In the genomic region with DNA sequence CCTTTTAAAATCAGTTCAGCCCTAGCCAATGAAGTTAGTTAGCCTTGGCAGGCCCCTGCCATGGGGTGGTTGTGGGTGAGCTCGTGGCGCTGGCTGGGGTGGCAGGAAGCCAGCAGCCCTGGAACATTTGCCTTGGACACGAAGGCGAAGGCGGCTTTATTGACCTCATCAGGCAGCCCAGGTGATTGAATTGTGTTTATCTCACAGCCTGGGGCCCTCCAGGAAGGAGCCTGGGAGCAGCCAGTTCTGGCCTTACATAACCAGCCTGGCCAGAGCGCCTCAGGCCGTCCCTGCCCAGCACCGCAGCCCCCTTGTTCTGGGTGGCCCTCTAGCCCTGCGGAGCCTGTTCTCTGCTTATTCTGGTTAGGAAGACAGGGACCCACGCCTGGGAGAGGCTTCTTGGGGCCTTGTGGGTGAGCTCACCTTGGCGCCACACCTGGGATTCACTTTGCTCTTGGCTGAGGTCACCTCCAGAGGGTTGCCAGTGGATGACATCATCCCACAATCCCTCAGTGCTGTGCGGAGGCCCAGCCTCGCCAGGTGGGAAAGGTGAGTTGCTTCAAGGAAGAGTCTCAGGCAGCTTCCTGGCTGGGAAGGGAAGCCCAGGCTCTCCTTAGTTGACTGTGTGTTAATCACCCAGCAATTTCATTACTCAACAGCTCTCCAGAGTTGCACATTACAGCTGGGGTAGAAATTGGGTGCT, we compare ENCODE assay signal across 9 cellular contexts. TPM values are rescaled to one million over a fixed set of nuclear protein-coding genes. Genes with fewer than 3 reads are reported as not detected.
DNase-seq lines count a peak whose midpoint lies in the region; ATAC-seq, FAIRE-seq and TF ChIP-seq lines count a peak whose summit lies in the region.
"Had no signal": no experiment of that assay in that cellular context is flagged by ENCODE, and none has a peak within 500 bp of the region (broad histone marks: within the 10 kb centered on the region; RNA-seq: fewer than 3 reads in every experiment).

No MANE protein-coding gene starts in this region.

- H3K4me3 ChIP-seq in A549, result no peak overlapping the region
- no peak overlapping the region for H3K4me3 ChIP-seq in coronary artery
- H3K4me3 ChIP-seq in mesodermal cell (ENCODE audit: extremely low read depth, insufficient read depth, low read length, poor library complexity, severe bottlenecking), result no peak overlapping the region

- no peak for TF ChIP-seq POLR2A in A549 (IDR thresholded peaks at IDR 0.05; ENCODE audit: low read length)

- CTCF ChIA-PET in A549 (lab: Yijun Ruan, JAX), result interaction anchor here (0.7 to 12.0 kb wide), 15 partner anchors 10 to 198 kb away, joined by 3 to 131 read pairs (median 6); a partner anchor contains a TSS

- no peak; a peak in 2 of 5 replicates for TF ChIP-seq EP300 in A549 (IDR thresholded peaks at IDR 0.05)

- no peak overlapping the region for H3K27ac Mint-ChIP-seq in natural killer cell
- no peak overlapping the region for H3K27ac Mint-ChIP-seq in activated T-helper 17 cell treated with anti-CD3 and anti-CD28 coated beads, Interleukin-2, amount 50 U/mL, for 72 hours

- no peak for TF ChIP-seq RAD21 in A549 (conservative IDR thresholded peaks at IDR 0.05 in 1 of 2, IDR thresholded peaks at IDR 0.05 in 1 of 2)

- DNase-seq in A549 (ENCODE audit: low read depth in 1 of 2, low spot score in 1 of 2) (peak in 1 of 2 experiments; percentile 78), NCI-H1092 treated with DMSO at 0.1 percent for 48 hours (lab: John Stamatoyannopoulos, UW) (peak; percentile 35), coronary artery (ENCODE audit: low spot score) (peak; percentile 87), natural killer cell (no peak)
- DNase-seq: activated B cell treated with CpG ODN at 0.5 μM for 24 hours had no signal

- POLR2A ChIA-PET in A549 (lab: Yijun Ruan, JAX), result interaction anchor here (1.1 to 2.9 kb wide), 7 partner anchors 27 to 190 kb away, joined by 3 to 29 read pairs (median 7); a partner anchor contains a TSS

- ATAC-seq in A549, result 0 out of 6 replicates have a peak, but pooled peaks of 1 of the 2 experiments have one; percentile 1
- ATAC-seq in natural killer cell, result no peak
- ATAC-seq in HG03097 (IDR thresholded peaks at IDR 0.05; ENCODE audit: low FRiP score, unreplicated experiment), result no peak
- ATAC-seq in HG02678 (IDR thresholded peaks at IDR 0.05; ENCODE audit: unreplicated experiment), result no peak
- ATAC-seq in activated T-helper 17 cell treated with anti-CD3 and anti-CD28 coated beads, Interleukin-2, amount 50 U/mL, for 72 hours (replicated peaks), result no peak

- peak overlapping the region; percentile 66 for H3K4me2 ChIP-seq in A549

- no peak for TF ChIP-seq CTCF in A549 (IDR thresholded peaks at IDR 0.05)
- no peak for TF ChIP-seq CTCF in coronary artery (IDR thresholded peaks at IDR 0.05)
- TF ChIP-seq CTCF in natural killer cell (IDR thresholded peaks at IDR 0.05), result no peak

- H3K27me3 Mint-ChIP-seq in natural killer cell (ENCODE audit: low read depth in 2 of 2), result no peaks in the 10 kb centered on the region
- no peaks in the 10 kb centered on the region for H3K27me3 Mint-ChIP-seq in activated T-helper 17 cell treated with anti-CD3 and anti-CD28 coated beads, Interleukin-2, amount 50 U/mL, for 72 hours
- H3K27me3 Mint-ChIP-seq: activated B cell treated with CpG ODN at 0.5 μM for 24 hours had no signal

- no peak for FAIRE-seq in A549 (lab: Jason Lieb, UNC)

- no peaks in the 10 kb centered on the region for H3K36me3 Mint-ChIP-seq in natural killer cell
- H3K36me3 Mint-ChIP-seq in activated T-helper 17 cell treated with anti-CD3 and anti-CD28 coated beads, Interleukin-2, amount 50 U/mL, for 72 hours (ENCODE audit: low read depth), result peaks cover 12% of the 10 kb centered on the region

- H3K4me1 ChIP-seq in A549 (peaks cover 89% of the 10 kb centered on the region), mesodermal cell (ENCODE audit: control insufficient read depth, insufficient read depth, low read length, poor library complexity, severe bottlenecking) (peaks cover 57% of the 10 kb centered on the region)

- H3K9me3 ChIP-seq in A549, result no peaks in the 10 kb centered on the region
- no peaks in the 10 kb centered on the region for H3K9me3 ChIP-seq in mesodermal cell (ENCODE audit: control insufficient read depth, low read length)

- H3K4me3 Mint-ChIP-seq in natural killer cell, result no peak overlapping the region
- H3K4me3 Mint-ChIP-seq in activated T-helper 17 cell treated with anti-CD3 and anti-CD28 coated beads, Interleukin-2, amount 50 U/mL, for 72 hours, result no peak overlapping the region
- H3K4me3 Mint-ChIP-seq: activated B cell treated with CpG ODN at 0.5 μM for 24 hours had no signal

- H3K36me3 ChIP-seq in mesodermal cell (ENCODE audit: control insufficient read depth, insufficient read depth, low read length), result peaks cover 34% of the 10 kb centered on the region

- 56% methylated on average over 8 of the region's 13 CpGs for WGBS in A549 (ENCODE audit: missing lambda C conversion rate)
- 94 to 98% methylated on average over 11 to 13 of the region's 13 CpGs for WGBS in mesodermal cell (ENCODE audit: insufficient coverage in 2 of 2), 2 experiments

- H3K4me1 Mint-ChIP-seq in natural killer cell, result peaks cover 10 to 14% of the 10 kb centered on the region in 2 donors
- H3K4me1 Mint-ChIP-seq in activated T-helper 17 cell treated with anti-CD3 and anti-CD28 coated beads, Interleukin-2, amount 50 U/mL, for 72 hours, result no peaks in the 10 kb centered on the region

- intact Hi-C loops in natural killer cell (cut with micrococcal nuclease), result loop anchor here (5.0 kb wide), 1 partner anchor 42 kb away; no protein-coding TSS in a partner anchor

- no peaks in the 10 kb centered on the region for H3K9me3 Mint-ChIP-seq in natural killer cell
- no peaks in the 10 kb centered on the region for H3K9me3 Mint-ChIP-seq in activated T-helper 17 cell treated with anti-CD3 and anti-CD28 coated beads, Interleukin-2, amount 50 U/mL, for 72 hours
- H3K9me3 Mint-ChIP-seq: activated B cell treated with CpG ODN at 0.5 μM for 24 hours had no signal

- H3K27ac ChIP-seq in A549 (peak overlapping the region; percentile 99 to 100), coronary artery (peak overlapping the region; percentile 94 to 95), mesodermal cell (ENCODE audit: low read depth, low read length, severe bottlenecking) (peak overlapping the region; percentile 53)

TF ChIP-seq in A549, 52 proteins besides CTCF, POLR2A, EP300 and RAD21 (continues in another document):
- TF ChIP-seq EHF (CRISPR knock-in tag; IDR thresholded peaks at IDR 0.05) (peak; percentile 59; the same call in 1 of the 2 replicates), HEYL (CRISPR knock-in tag; IDR thresholded peaks at IDR 0.05) (no peak), NPAS2 (CRISPR knock-in tag; IDR thresholded peaks at IDR 0.05; ENCODE audit: borderline replicate concordance) (no peak), RFX5 (IDR thresholded peaks at IDR 0.05) (no peak), MAZ (IDR thresholded peaks at IDR 0.05; ENCODE audit: borderline replicate concordance, low read depth, low read length) (no peak), TFCP2L1 (CRISPR knock-in tag; IDR thresholded peaks at IDR 0.05) (no peak), POLR2AphosphoS2 (conservative IDR thresholded peaks at IDR 0.05; ENCODE audit: low read length) (no peak), HOXA7 (CRISPR knock-in tag; IDR thresholded peaks at IDR 0.05) (no peak; the same call in 1 of the 2 replicates), RARB (CRISPR knock-in tag; IDR thresholded peaks at IDR 0.05) (no peak), CEBPB (IDR thresholded peaks at IDR 0.05) (peak; percentile 78 to 83), CHD2 (IDR thresholded peaks at IDR 0.05; ENCODE audit: low read length, partially characterized antibody) (no peak), HOXB13 (CRISPR knock-in tag; IDR thresholded peaks at IDR 0.05; ENCODE audit: low read depth) (0 out of 2 replicates have a peak, but pooled peaks have one; percentile 63), GATA3 (IDR thresholded peaks at IDR 0.05; ENCODE audit: borderline replicate concordance) (no peak), ZFP36 (IDR thresholded peaks at IDR 0.05; ENCODE audit: borderline replicate concordance, partially characterized antibody) (no peak), JUNB (IDR thresholded peaks at IDR 0.05) (no peak), ZC3H11A (IDR thresholded peaks at IDR 0.05) (no peak), HOXB5 (CRISPR knock-in tag; IDR thresholded peaks at IDR 0.05) (peak; percentile 66; the same call in 1 of the 2 replicates), RNF2 (IDR thresholded peaks at IDR 0.05; ENCODE audit: borderline replicate concordance, low read depth) (no peak), SMC3 (IDR thresholded peaks at IDR 0.05) (no peak), MAFK (IDR thresholded peaks at IDR 0.05; ENCODE audit: partially characterized antibody) (no peak), FOSL2 (IDR thresholded peaks at IDR 0.05) (no peak), FOSL2 (CRISPR knock-in tag; IDR thresholded peaks at IDR 0.05) (peak; percentile 66)
- TF ChIP-seq, protein P1, sequence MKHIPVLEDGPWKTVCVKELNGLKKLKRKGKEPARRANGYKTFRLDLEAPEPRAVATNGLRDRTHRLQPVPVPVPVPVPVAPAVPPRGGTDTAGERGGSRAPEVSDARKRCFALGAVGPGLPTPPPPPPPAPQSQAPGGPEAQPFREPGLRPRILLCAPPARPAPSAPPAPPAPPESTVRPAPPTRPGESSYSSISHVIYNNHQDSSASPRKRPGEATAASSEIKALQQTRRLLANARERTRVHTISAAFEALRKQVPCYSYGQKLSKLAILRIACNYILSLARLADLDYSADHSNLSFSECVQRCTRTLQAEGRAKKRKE (CRISPR knock-in tag; IDR thresholded peaks at IDR 0.05; ENCODE audit: low read depth), result peak; percentile 4; the same call in 1 of the 2 replicates

RNA-seq across cellular contexts. Expression of a gene that starts 54.4 kb away (rescaled TPM):
- 109 and 157 TPM in 2 replicates for polyA plus RNA-seq in A549 (2011; rRNA removed)
- polyA plus RNA-seq in A549 (2012; cell fraction: cytosol; rRNA removed), result 170 and 222 TPM in 2 replicates
- 83.2 and 128 TPM in 2 replicates for polyA plus RNA-seq in A549 (2012; cell fraction: nucleus; rRNA removed)
- polyA plus RNA-seq in A549 (2017; fragmentation: RNase III; extraction: RNeasy Plus Mini Kit Qiagen cat#74134 plus additional on column Dnase treatment), result 146 to 160 TPM (median 150 TPM) in 3 replicates
- 62.0 and 65.1 TPM in 2 replicates for polyA minus RNA-seq in A549 (2011; rRNA and poly(A)+ RNA removed)
- 88.8 TPM for polyA plus RNA-seq in mesodermal cell (2013, experiment 1 of 2)
- polyA plus RNA-seq in mesodermal cell (2013, experiment 2 of 2), result 99.2 TPM
- 10 to 100 TPM; 11.2 to 12.4 (median 12.1) TPM for total RNA-seq in natural killer cell
- 10 to 100 TPM; 31.8 to 64.9 TPM for total RNA-seq in activated T-helper 17 cell treated with anti-CD3 and anti-CD28 coated beads, Interleukin-2, amount 50 U/mL, for 72 hours
